ENCODE assay signal across 13 cellular contexts in genomic region chr20:58393299-58393698, GRCh38. TPM values are rescaled to one million over a fixed set of nuclear protein-coding genes. Genes with fewer than 3 reads are reported as not detected.
DNase-seq lines count a peak whose midpoint lies in the region; ATAC-seq and TF ChIP-seq lines count a peak whose summit lies in the region.
"Had no signal": no experiment of that assay in that cellular context is flagged by ENCODE, and none has a peak within 500 bp of the region (broad histone marks: within the 10 kb centered on the region; RNA-seq: fewer than 3 reads in every experiment).

No MANE protein-coding gene starts in this region.

- H3K9me3 Mint-ChIP-seq in activated CD8-positive, alpha-beta T cell treated with anti-CD3 and anti-CD28 coated beads for 36 hours = no peaks in the 10 kb centered on the region
- no peaks in the 10 kb centered on the region for H3K9me3 Mint-ChIP-seq in activated CD8-positive, alpha-beta T cell treated with anti-CD3 and anti-CD28 coated beads, Interleukin-2, amount 10 ng/mL, durations not matched to agents 7 days and 5 days (ENCODE audit: insufficient read depth)
- no peaks in the 10 kb centered on the region for H3K9me3 Mint-ChIP-seq in progenitor cell of endocrine pancreas (ENCODE audit: low read depth)
- H3K9me3 Mint-ChIP-seq: T-helper 2 cell treated with Interferon-gamma antibody and Interleukin-4, amounts not matched to agents 5 μg/mL and 100 μg/mL, for 36 hours had no signal

- ATAC-seq in activated CD8-positive, alpha-beta T cell treated with anti-CD3 and anti-CD28 coated beads for 36 hours = no peak
- ATAC-seq in activated CD8-positive, alpha-beta T cell treated with anti-CD3 and anti-CD28 coated beads, Interleukin-2, amount 10 ng/mL, durations not matched to agents 7 days and 5 days = no peak

- no peaks in the 10 kb centered on the region for H3K27me3 Mint-ChIP-seq in activated CD8-positive, alpha-beta T cell treated with anti-CD3 and anti-CD28 coated beads for 36 hours
- H3K27me3 Mint-ChIP-seq in activated CD8-positive, alpha-beta T cell treated with anti-CD3 and anti-CD28 coated beads, Interleukin-2, amount 10 ng/mL, durations not matched to agents 7 days and 5 days (ENCODE audit: low read depth) = no peaks in the 10 kb centered on the region
- H3K27me3 Mint-ChIP-seq in progenitor cell of endocrine pancreas = no peaks in the 10 kb centered on the region

- no peak overlapping the region for H3K4me3 Mint-ChIP-seq in activated CD8-positive, alpha-beta T cell treated with anti-CD3 and anti-CD28 coated beads for 36 hours
- no peak overlapping the region for H3K4me3 Mint-ChIP-seq in activated CD8-positive, alpha-beta T cell treated with anti-CD3 and anti-CD28 coated beads, Interleukin-2, amount 10 ng/mL, durations not matched to agents 7 days and 5 days
- no peak overlapping the region for H3K4me3 Mint-ChIP-seq in progenitor cell of endocrine pancreas (ENCODE audit: low read depth)
- H3K4me3 Mint-ChIP-seq: T-helper 2 cell treated with Interferon-gamma antibody and Interleukin-4, amounts not matched to agents 5 μg/mL and 100 μg/mL, for 36 hours had no signal

- H3K27ac Mint-ChIP-seq in activated CD8-positive, alpha-beta T cell treated with anti-CD3 and anti-CD28 coated beads for 36 hours = peak overlapping the region; percentile 12
- H3K27ac Mint-ChIP-seq in activated CD8-positive, alpha-beta T cell treated with anti-CD3 and anti-CD28 coated beads, Interleukin-2, amount 10 ng/mL, durations not matched to agents 7 days and 5 days = no peak overlapping the region
- H3K27ac Mint-ChIP-seq in progenitor cell of endocrine pancreas = peak overlapping the region; percentile 19

- no peak for TF ChIP-seq CTCF in activated CD8-positive, alpha-beta T cell treated with anti-CD3 and anti-CD28 coated beads for 36 hours (IDR thresholded peaks at IDR 0.05)
- TF ChIP-seq CTCF in progenitor cell of endocrine pancreas (IDR thresholded peaks at IDR 0.05; ENCODE audit: unreplicated experiment) = no peak
- TF ChIP-seq CTCF in GM13977 (IDR thresholded peaks at IDR 0.05; ENCODE audit: extremely low read depth, insufficient read depth, missing control alignments) = no peak

- POLR2A ChIA-PET in activated CD8-positive, alpha-beta T cell treated with anti-CD3 and anti-CD28 coated beads for 36 hours (lab: Charles Lee) = no interaction called here
- POLR2A ChIA-PET in activated CD8-positive, alpha-beta T cell treated with anti-CD3 and anti-CD28 coated beads, Interleukin-2, amount 10 ng/mL, durations not matched to agents 7 days and 5 days (lab: Charles Lee) = no interaction called here

- CTCF ChIA-PET in activated CD8-positive, alpha-beta T cell treated with anti-CD3 and anti-CD28 coated beads for 36 hours (lab: Charles Lee) = interaction anchor here (1.1 to 1.2 kb wide), 2 partner anchors 54 to 159 kb away, joined by 3 read pairs; no protein-coding TSS in a partner anchor
- CTCF ChIA-PET in activated CD8-positive, alpha-beta T cell treated with anti-CD3 and anti-CD28 coated beads, Interleukin-2, amount 10 ng/mL, durations not matched to agents 7 days and 5 days (lab: Charles Lee) = no interaction called here

- H3K36me3 Mint-ChIP-seq in activated CD8-positive, alpha-beta T cell treated with anti-CD3 and anti-CD28 coated beads for 36 hours (ENCODE audit: low read depth) = peaks cover 58% of the 10 kb centered on the region
- peaks cover 66% of the 10 kb centered on the region for H3K36me3 Mint-ChIP-seq in activated CD8-positive, alpha-beta T cell treated with anti-CD3 and anti-CD28 coated beads, Interleukin-2, amount 10 ng/mL, durations not matched to agents 7 days and 5 days (ENCODE audit: low read depth)
- peaks cover 11% of the 10 kb centered on the region for H3K36me3 Mint-ChIP-seq in progenitor cell of endocrine pancreas (ENCODE audit: insufficient read depth)

- H3K4me1 Mint-ChIP-seq in activated CD8-positive, alpha-beta T cell treated with anti-CD3 and anti-CD28 coated beads for 36 hours (ENCODE audit: low read depth) = peaks cover 70% of the 10 kb centered on the region
- H3K4me1 Mint-ChIP-seq in activated CD8-positive, alpha-beta T cell treated with anti-CD3 and anti-CD28 coated beads, Interleukin-2, amount 10 ng/mL, durations not matched to agents 7 days and 5 days (ENCODE audit: low read depth) = peaks cover 67% of the 10 kb centered on the region
- peaks cover 23% of the 10 kb centered on the region for H3K4me1 Mint-ChIP-seq in progenitor cell of endocrine pancreas (ENCODE audit: low read depth)

- in situ Hi-C loops in GM13977 (cut with MboI; ENCODE audit: low pct_unique_long_range_greater_than_20kb, low sequenced_read_pairs, unreplicated experiment) = no loop called here

- intact Hi-C loops in activated CD8-positive, alpha-beta T cell treated with anti-CD3 and anti-CD28 coated beads for 36 hours (cut with micrococcal nuclease) = loop anchor here (5.0 kb wide), 1 partner anchor 86 kb away; the partner anchor contains the start of gene RAB22A

- no peak for DNase-seq in activated CD8-positive, alpha-beta T cell treated with anti-CD3 and anti-CD28 coated beads for 36 hours
- no peak for DNase-seq in activated CD8-positive, alpha-beta T cell treated with anti-CD3 and anti-CD28 coated beads, Interleukin-2, amount 10 ng/mL, durations not matched to agents 7 days and 5 days
- DNase-seq in M059J (ENCODE audit: low read depth) = peak; percentile 23
- DNase-seq in dedifferentiated amniotic fluid mesenchymal stem cell (ENCODE audit: extremely low spot score) = peak; percentile 17
- DNase-seq in progenitor cell of endocrine pancreas (ENCODE audit: low spot score, unreplicated experiment) = no peak
- DNase-seq in GM13977 (ENCODE audit: low spot score) = no peak
- no peak for DNase-seq in pons (ENCODE audit: low spot score)
- DNase-seq in activated CD4-positive, CD25-positive, alpha-beta regulatory T cell treated with anti-CD3 and anti-CD28 coated beads, Interleukin-2, amount 50 U/mL, for 72 hours = no peak
- DNase-seq: activated CD4-positive, alpha-beta T cell treated with anti-CD3 and anti-CD28 coated beads, Interleukin-2, amount 50 U/mL, for 4 hours; mammary epithelial cell; NCI-H1694; occipital lobe had no signal

RNA-seq across cellular contexts. Expression of gene VAPB, which starts 4.3 kb away (rescaled TPM):
- 10 to 100 TPM; 46.3 to 46.8 TPM for total RNA-seq in activated CD8-positive, alpha-beta T cell treated with anti-CD3 and anti-CD28 coated beads for 36 hours
- 10 to 100 TPM; 34.5 to 36.8 TPM for total RNA-seq in activated CD8-positive, alpha-beta T cell treated with anti-CD3 and anti-CD28 coated beads, Interleukin-2, amount 10 ng/mL, durations not matched to agents 7 days and 5 days
- total RNA-seq in M059J (2014; rRNA removed; shearing (Covaris generic)) = 20.6 and 34.7 TPM in 2 replicates
- total RNA-seq in progenitor cell of endocrine pancreas = 53.8 and 56.3 TPM in 2 replicates

Comparison
In these comparisons a context has a peak if more than half of its experiments do, and no peak if none do; other contexts are left out.
1. DNase-seq: peak in M059J (single experiment) and dedifferentiated amniotic fluid mesenchymal stem cell (single experiment); none in activated CD8-positive, alpha-beta T cell treated with anti-CD3 and anti-CD28 coated beads for 36 hours (single experiment), activated CD8-positive, alpha-beta T cell treated with anti-CD3 and anti-CD28 coated beads, Interleukin-2, amount 10 ng/mL, durations not matched to agents 7 days and 5 days (single experiment), progenitor cell of endocrine pancreas (single experiment), GM13977 (single experiment), pons (single experiment) and activated CD4-positive, CD25-positive, alpha-beta regulatory T cell treated with anti-CD3 and anti-CD28 coated beads, Interleukin-2, amount 50 U/mL, for 72 hours (single experiment).